ENCODE assay signal across 34 cellular contexts in the genomic region with DNA sequence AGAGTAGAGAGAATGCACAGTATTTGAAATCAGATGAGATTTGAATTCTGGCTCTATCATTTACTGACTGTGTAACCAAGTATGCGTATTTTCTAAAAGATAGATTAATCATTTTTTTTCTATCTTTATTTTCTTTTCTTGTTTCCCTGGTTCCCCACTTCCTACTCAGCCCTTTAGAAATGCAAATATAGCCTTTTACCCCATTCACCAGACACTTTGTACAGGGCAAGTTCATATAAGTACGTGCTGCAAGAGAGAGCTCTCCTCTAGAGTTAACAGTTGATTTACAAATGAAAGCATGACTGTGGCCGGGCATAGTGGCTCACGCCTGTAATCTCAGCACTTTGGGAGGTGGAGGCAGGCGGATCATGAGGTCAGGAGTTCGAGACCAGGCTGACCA. TPM values are rescaled to one million over a fixed set of nuclear protein-coding genes. Genes with fewer than 3 reads are reported as not detected.
"Had no signal": no experiment of that assay in that cellular context is flagged by ENCODE, and none has a peak within 500 bp of the region (broad histone marks: within the 10 kb centered on the region; RNA-seq: fewer than 3 reads in every experiment).

No MANE protein-coding gene starts in this region.

- H3K4me3 Mint-ChIP-seq: immature natural killer cell; naive thymus-derived CD8-positive, alpha-beta T cell; nephron; neural crest cell; stimulated activated effector memory CD8-positive, alpha-beta T cell treated with anti-CD3 and anti-CD28 coated beads, Interleukin-12 subunit alpha, Interleukin-12 subunit beta, amount 100 ng/mL, for 72 hours; stimulated activated naive CD8-positive, alpha-beta T cell treated with anti-CD3 and anti-CD28 coated beads, Interleukin-15, Interleukin-2, amounts not matched to agents 100 ng/mL and 50 ng/mL, for 24 hours had no signal

- ATAC-seq: left colon; left ventricle myocardium superior; naive thymus-derived CD8-positive, alpha-beta T cell; pancreas; right cardiac atrium; stimulated activated effector memory CD8-positive, alpha-beta T cell treated with anti-CD3 and anti-CD28 coated beads, Interleukin-12 subunit alpha, Interleukin-12 subunit beta, amount 100 ng/mL, for 72 hours had no signal

- H3K9me3 ChIP-seq: lower lobe of right lung, pancreas, prostate gland, suprapubic skin, thoracic aorta, tibial artery, uterus had no signal

- H3K4me3 ChIP-seq: lower lobe of right lung, pancreas, prostate gland, sigmoid colon, spleen, suprapubic skin, thoracic aorta, tibial artery, uterus had no signal

- H3K4me1 Mint-ChIP-seq: immature natural killer cell; naive thymus-derived CD8-positive, alpha-beta T cell; stimulated activated effector memory CD8-positive, alpha-beta T cell treated with anti-CD3 and anti-CD28 coated beads, Interleukin-12 subunit alpha, Interleukin-12 subunit beta, amount 100 ng/mL, for 72 hours had no signal

- H3K9me3 Mint-ChIP-seq: stimulated activated effector memory CD8-positive, alpha-beta T cell treated with anti-CD3 and anti-CD28 coated beads, Interleukin-12 subunit alpha, Interleukin-12 subunit beta, amount 100 ng/mL, for 72 hours; stimulated activated naive CD8-positive, alpha-beta T cell treated with anti-CD3 and anti-CD28 coated beads, Interleukin-15, Interleukin-2, amounts not matched to agents 100 ng/mL and 50 ng/mL, for 24 hours had no signal

- H3K27ac ChIP-seq: lower lobe of right lung, pancreas, prostate gland, sigmoid colon, spleen, suprapubic skin, thoracic aorta, tibial artery, uterus had no signal

- H3K36me3 ChIP-seq: lower lobe of right lung, pancreas, prostate gland, sigmoid colon, spleen, suprapubic skin, thoracic aorta, tibial artery, uterus had no signal

- DNase-seq: hippocampal formation; immature natural killer cell; kidney; left colon; left ventricle myocardium superior; lower lobe of right lung; mammary epithelial cell; mesenchymal stem cell; naive thymus-derived CD8-positive, alpha-beta T cell; nucleus accumbens; pancreas; posterior cingulate gyrus; retina; right cardiac atrium; sigmoid colon; small intestine; spleen; stimulated activated CD4-positive, alpha-beta T cell treated with anti-CD3 and anti-CD28 coated beads, Interleukin-4, amount 100 ng/mL, for 24 hours; stimulated activated naive CD4-positive, alpha-beta T cell; tibial artery; trophoblast cell; uterus had no signal

- H3K4me1 ChIP-seq: lower lobe of right lung, prostate gland, sigmoid colon, suprapubic skin, uterus had no signal

- FAIRE-seq: islet of Langerhans, kidney, pancreas, small intestine had no signal

- H3K27ac Mint-ChIP-seq: immature natural killer cell; naive thymus-derived CD8-positive, alpha-beta T cell; nephron; stimulated activated effector memory CD8-positive, alpha-beta T cell treated with anti-CD3 and anti-CD28 coated beads, Interleukin-12 subunit alpha, Interleukin-12 subunit beta, amount 100 ng/mL, for 72 hours; stimulated activated naive CD8-positive, alpha-beta T cell treated with anti-CD3 and anti-CD28 coated beads, Interleukin-15, Interleukin-2, amounts not matched to agents 100 ng/mL and 50 ng/mL, for 24 hours had no signal

- H3K36me3 Mint-ChIP-seq: immature natural killer cell; stimulated activated effector memory CD8-positive, alpha-beta T cell treated with anti-CD3 and anti-CD28 coated beads, Interleukin-12 subunit alpha, Interleukin-12 subunit beta, amount 100 ng/mL, for 72 hours had no signal

- H3K27me3 ChIP-seq: pancreas, sigmoid colon, spleen, suprapubic skin, tibial artery, uterus had no signal

RNA-seq across cellular contexts. Expression of a gene that starts 17.8 kb away (rescaled TPM):
- total RNA-seq: left ventricle myocardium superior; mammary epithelial cell; naive thymus-derived CD8-positive, alpha-beta T cell; neural crest cell; right cardiac atrium; subcutaneous adipose tissue; thoracic aorta had no signal

RNA-seq across cellular contexts. Expression of a gene that starts 19.6 kb away (rescaled TPM):
- total RNA-seq: kidney; left colon; left ventricle myocardium superior; lower lobe of right lung; mammary epithelial cell; mucosa of gallbladder; naive thymus-derived CD8-positive, alpha-beta T cell; neural crest cell; osteoblast; pancreas; prostate gland; right cardiac atrium; sigmoid colon; spleen; subcutaneous adipose tissue; suprapubic skin; thoracic aorta; ureter; uterus had no signal
